ENCODE assay signal across 8 cellular contexts in genomic region chr13:50910483-50910805, GRCh38. TPM values are rescaled to one million over a fixed set of nuclear protein-coding genes. Genes with fewer than 3 reads are reported as not detected.
A peak's percentile ranks its signal among the peaks of the same experiment; 100 is the strongest.
DNase-seq lines count a peak whose midpoint lies in the region; ATAC-seq and TF ChIP-seq lines count a peak whose summit lies in the region.

No MANE protein-coding gene starts in this region.

- H3K4me1 ChIP-seq in BE2C = no peaks in the 10 kb centered on the region; the same call in none of the 2 replicates
- peaks cover 15% of the 10 kb centered on the region; the same call in 1 of the 2 replicates for H3K4me1 ChIP-seq in iPS-20b (ENCODE audit: insufficient read depth, low read length)
- peaks cover 28% of the 10 kb centered on the region for H3K4me1 ChIP-seq in skeletal muscle satellite cell (ENCODE audit: control insufficient read depth, insufficient read depth, low read length)

- in situ Hi-C loops in astrocyte of the spinal cord (cut with HindIII; ENCODE audit: low sequenced_read_pairs) = no loop called here

- TF ChIP-seq CTCF in BE2C (IDR thresholded peaks at IDR 0.05; ENCODE audit: low read depth, low read length) (no peak), astrocyte of the spinal cord (IDR thresholded peaks at IDR 0.05; ENCODE audit: low read depth, low read length) (peak; percentile 9)

- DNase-seq in BE2C (peak; percentile 25), NCI-H460 (ENCODE audit: extremely low read depth, low read depth) (peak; percentile 14), astrocyte of the spinal cord (ENCODE audit: low read depth, low spot score) (peak; percentile 50)
- no peak for DNase-seq in activated CD8-positive, alpha-beta memory T cell treated with anti-CD3 and anti-CD28 coated beads for 24 hours

- peak overlapping the region; percentile 97 for H3K4me2 ChIP-seq in skeletal muscle satellite cell (ENCODE audit: low read length)

- peak overlapping the region; percentile 68 for H3K4me3 ChIP-seq in BE2C (ENCODE audit: low read depth, low read length)
- H3K4me3 ChIP-seq in astrocyte of the spinal cord (ENCODE audit: low read depth, low read length) = peak overlapping the region; percentile 67
- H3K4me3 ChIP-seq in iPS-20b (ENCODE audit: low read length) = peak overlapping the region; percentile 85
- H3K4me3 ChIP-seq in skeletal muscle satellite cell (ENCODE audit: low read length) = peak overlapping the region; percentile 81

- H3K9me3 ChIP-seq in BE2C (no peaks in the 10 kb centered on the region), iPS-20b (ENCODE audit: insufficient read depth, low read depth, low read length) (no peaks in the 10 kb centered on the region), skeletal muscle satellite cell (replicated peaks; ENCODE audit: low read length) (no peaks in the 10 kb centered on the region)

- H3K27ac ChIP-seq in iPS-20b (ENCODE audit: low read length) = peak overlapping the region; percentile 73

- peak overlapping the region; percentile 89; the same call in 1 of the 2 replicates for H3K9ac ChIP-seq in iPS-20b (ENCODE audit: low read depth, low read length)
- H3K9ac ChIP-seq in skeletal muscle satellite cell (ENCODE audit: low read depth, low read length) = peak overlapping the region; percentile 95

- no peaks in the 10 kb centered on the region for H3K36me3 ChIP-seq in BE2C
- no peaks in the 10 kb centered on the region for H3K36me3 ChIP-seq in iPS-20b (ENCODE audit: insufficient read depth, low read depth, low read length)
- no peaks in the 10 kb centered on the region for H3K36me3 ChIP-seq in skeletal muscle satellite cell (ENCODE audit: insufficient read depth, low read length)

- no peaks in the 10 kb centered on the region for H3K27me3 ChIP-seq in BE2C
- no peaks in the 10 kb centered on the region for H3K27me3 ChIP-seq in iPS-20b (ENCODE audit: insufficient read depth, low read length)
- no peaks in the 10 kb centered on the region for H3K27me3 ChIP-seq in skeletal muscle satellite cell (ENCODE audit: control insufficient read depth, insufficient read depth, low read length)

- ATAC-seq in GM19438 (IDR thresholded peaks at IDR 0.05; ENCODE audit: low read depth, unreplicated experiment) (peak; percentile 6), HG02884 (IDR thresholded peaks at IDR 0.05; ENCODE audit: unreplicated experiment) (no peak)

RNA-seq across cellular contexts. Expression of gene RNASEH2B, which starts 0.9 kb away (rescaled TPM):
- polyA plus RNA-seq in BE2C (2012; ENCODE audit: insufficient read depth, insufficient read length, low read depth) = 13.6 TPM
- total RNA-seq in NCI-H460 (2014; rRNA removed; shearing (Covaris generic)) = 88.3 and 108 TPM in 2 replicates
- polyA plus RNA-seq in NCI-H460 (2014; cell fraction: nucleus; rRNA removed) = 44.8 and 96.9 TPM in 2 replicates
- total RNA-seq in skeletal muscle satellite cell (2012; rRNA removed) = 31.4 and 37.4 TPM in 2 replicates
